1 cellular context compared by ENCODE assay signal in genomic region chr20:44407402-44408184, GRCh38.
TF ChIP-seq lines count a peak whose summit lies in the region.

No MANE protein-coding gene starts in this region.

TF ChIP-seq in HepG2, 621 proteins besides CTCF, POLR2A, EP300 and RAD21 (continued from another document):
- no peak for TF ChIP-seq ZBTB40 (IDR thresholded peaks at IDR 0.05)
- TF ChIP-seq ZBTB40 (CRISPR knock-in tag; IDR thresholded peaks at IDR 0.05) = peak; percentile 62; the same call in 1 of the 2 replicates
- TF ChIP-seq POLR2AphosphoS5 (IDR thresholded peaks at IDR 0.05; ENCODE audit: low read depth, low read length) = peak; percentile 15; the same call in 1 of the 2 replicates
- TF ChIP-seq BCLAF1 (IDR thresholded peaks at IDR 0.05) = no peak
- peak; percentile 69; the same call in 1 of the 2 replicates for TF ChIP-seq BORCS8-MEF2B (CRISPR knock-in tag; IDR thresholded peaks at IDR 0.05)
- no peak for TF ChIP-seq ZNF484 (CRISPR knock-in tag; IDR thresholded peaks at IDR 0.05; ENCODE audit: borderline replicate concordance, low read depth)
- TF ChIP-seq ZFX (CRISPR knock-in tag; IDR thresholded peaks at IDR 0.05; ENCODE audit: low read depth) = peak; percentile 0; the same call in 1 of the 2 replicates
- no peak for TF ChIP-seq ZNF3 (CRISPR knock-in tag; IDR thresholded peaks at IDR 0.05)
- TF ChIP-seq POLR2G (IDR thresholded peaks at IDR 0.05; ENCODE audit: low read depth, low read length) = peak; percentile 55
- no peak for TF ChIP-seq ZNF205 (CRISPR knock-in tag; IDR thresholded peaks at IDR 0.05)
- no peak for TF ChIP-seq ZNF646 (CRISPR knock-in tag; IDR thresholded peaks at IDR 0.05)
- no peak for TF ChIP-seq ZNF788 (CRISPR knock-in tag; IDR thresholded peaks at IDR 0.05; ENCODE audit: borderline replicate concordance)
- TF ChIP-seq ZNF629 (CRISPR knock-in tag; conservative IDR thresholded peaks at IDR 0.05) = no peak
- no peak for TF ChIP-seq PRDM4 (CRISPR knock-in tag; IDR thresholded peaks at IDR 0.05; ENCODE audit: borderline replicate concordance)
- TF ChIP-seq RBM39 (IDR thresholded peaks at IDR 0.05; ENCODE audit: low read depth, low read length, poor library complexity, severe bottlenecking) = peak; percentile 36
- no peak for TF ChIP-seq ZNF337 (CRISPR knock-in tag; IDR thresholded peaks at IDR 0.05; ENCODE audit: borderline replicate concordance, low read depth)
- TF ChIP-seq ZNF605 (CRISPR knock-in tag; IDR thresholded peaks at IDR 0.05) = no peak
- no peak for TF ChIP-seq ETV5 (CRISPR knock-in tag; IDR thresholded peaks at IDR 0.05; ENCODE audit: borderline replicate concordance)
- no peak for TF ChIP-seq SRY (CRISPR knock-in tag; IDR thresholded peaks at IDR 0.05)
- no peak for TF ChIP-seq ETS1 (CRISPR knock-in tag; IDR thresholded peaks at IDR 0.05)
- TF ChIP-seq ZNF687 (CRISPR knock-in tag; IDR thresholded peaks at IDR 0.05) = peak; percentile 62; the same call in 1 of the 2 replicates
- TF ChIP-seq ARNT (IDR thresholded peaks at IDR 0.05) = no peak
- no peak for TF ChIP-seq RFXANK (CRISPR knock-in tag; IDR thresholded peaks at IDR 0.05)
- TF ChIP-seq EHMT2 (IDR thresholded peaks at IDR 0.05; ENCODE audit: borderline replicate concordance, low read depth, low read length) = no peak
- 0 out of 2 replicates have a peak, but pooled peaks have one; percentile 45 for TF ChIP-seq ARHGAP35 (CRISPR knock-in tag; IDR thresholded peaks at IDR 0.05; ENCODE audit: borderline replicate concordance)
- no peak for TF ChIP-seq ZNF235 (CRISPR knock-in tag; IDR thresholded peaks at IDR 0.05; ENCODE audit: borderline replicate concordance)
